Comparison of ENCODE assay signal across 2 cellular contexts in the genomic region with DNA sequence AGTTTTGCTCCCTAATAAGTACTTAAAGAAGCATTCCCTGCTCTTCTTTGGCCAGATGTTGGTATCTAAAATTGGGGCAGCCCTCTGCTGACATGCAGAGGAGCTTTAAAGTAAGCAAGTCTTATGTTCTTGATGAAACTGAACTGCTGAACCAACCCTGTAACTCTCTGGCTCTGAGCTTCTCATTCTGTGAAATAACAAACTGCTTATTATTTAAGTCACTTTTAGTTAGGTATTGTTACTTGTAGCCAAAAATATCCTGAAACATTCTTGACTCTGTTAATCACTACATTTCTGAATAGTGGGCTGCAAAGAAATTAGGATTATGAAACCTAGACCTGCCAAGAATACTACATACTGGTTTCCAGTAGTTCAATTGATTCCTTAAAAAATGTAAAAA.
TF ChIP-seq lines count a peak whose summit lies in the region.

No MANE protein-coding gene starts in this region.

TF ChIP-seq in A549, 52 proteins besides CTCF, POLR2A, EP300 and RAD21:
- no peak for TF ChIP-seq MAZ (IDR thresholded peaks at IDR 0.05; ENCODE audit: borderline replicate concordance, low read depth, low read length)
- no peak for TF ChIP-seq CBX8 (IDR thresholded peaks at IDR 0.05)
- TF ChIP-seq TFCP2L1 (CRISPR knock-in tag; IDR thresholded peaks at IDR 0.05), result no peak
- no peak for TF ChIP-seq KDM1A (IDR thresholded peaks at IDR 0.05; ENCODE audit: low read depth)
- no peak for TF ChIP-seq RNF2 (IDR thresholded peaks at IDR 0.05; ENCODE audit: borderline replicate concordance, low read depth)
- TF ChIP-seq, protein P1, sequence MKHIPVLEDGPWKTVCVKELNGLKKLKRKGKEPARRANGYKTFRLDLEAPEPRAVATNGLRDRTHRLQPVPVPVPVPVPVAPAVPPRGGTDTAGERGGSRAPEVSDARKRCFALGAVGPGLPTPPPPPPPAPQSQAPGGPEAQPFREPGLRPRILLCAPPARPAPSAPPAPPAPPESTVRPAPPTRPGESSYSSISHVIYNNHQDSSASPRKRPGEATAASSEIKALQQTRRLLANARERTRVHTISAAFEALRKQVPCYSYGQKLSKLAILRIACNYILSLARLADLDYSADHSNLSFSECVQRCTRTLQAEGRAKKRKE (CRISPR knock-in tag; IDR thresholded peaks at IDR 0.05; ENCODE audit: low read depth), result no peak
- no peak for TF ChIP-seq GATA3 (IDR thresholded peaks at IDR 0.05; ENCODE audit: borderline replicate concordance)
- TF ChIP-seq NPAS2 (CRISPR knock-in tag; IDR thresholded peaks at IDR 0.05; ENCODE audit: borderline replicate concordance), result no peak
- TF ChIP-seq EHF (CRISPR knock-in tag; IDR thresholded peaks at IDR 0.05), result no peak
- no peak for TF ChIP-seq ZNF302 (CRISPR knock-in tag; IDR thresholded peaks at IDR 0.05)
- no peak for TF ChIP-seq MYC (IDR thresholded peaks at IDR 0.05; ENCODE audit: borderline replicate concordance, low read length)
- TF ChIP-seq, protein P2, sequence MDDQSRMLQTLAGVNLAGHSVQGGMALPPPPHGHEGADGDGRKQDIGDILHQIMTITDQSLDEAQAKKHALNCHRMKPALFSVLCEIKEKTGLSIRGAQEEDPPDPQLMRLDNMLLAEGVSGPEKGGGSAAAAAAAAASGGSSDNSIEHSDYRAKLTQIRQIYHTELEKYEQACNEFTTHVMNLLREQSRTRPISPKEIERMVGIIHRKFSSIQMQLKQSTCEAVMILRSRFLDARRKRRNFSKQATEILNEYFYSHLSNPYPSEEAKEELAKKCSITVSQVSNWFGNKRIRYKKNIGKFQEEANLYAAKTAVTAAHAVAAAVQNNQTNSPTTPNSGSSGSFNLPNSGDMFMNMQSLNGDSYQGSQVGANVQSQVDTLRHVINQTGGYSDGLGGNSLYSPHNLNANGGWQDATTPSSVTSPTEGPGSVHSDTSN (IDR thresholded peaks at IDR 0.05), result no peak

TF ChIP-seq in GM12878, 131 proteins besides CTCF, POLR2A, EP300 and RAD21:
- TF ChIP-seq NBN (IDR thresholded peaks at IDR 0.05) (no peak), CBX5 (IDR thresholded peaks at IDR 0.05; ENCODE audit: low read depth) (no peak), NFIC (IDR thresholded peaks at IDR 0.05; ENCODE audit: low read depth, low read length) (no peak)
- TF ChIP-seq, protein P3, sequence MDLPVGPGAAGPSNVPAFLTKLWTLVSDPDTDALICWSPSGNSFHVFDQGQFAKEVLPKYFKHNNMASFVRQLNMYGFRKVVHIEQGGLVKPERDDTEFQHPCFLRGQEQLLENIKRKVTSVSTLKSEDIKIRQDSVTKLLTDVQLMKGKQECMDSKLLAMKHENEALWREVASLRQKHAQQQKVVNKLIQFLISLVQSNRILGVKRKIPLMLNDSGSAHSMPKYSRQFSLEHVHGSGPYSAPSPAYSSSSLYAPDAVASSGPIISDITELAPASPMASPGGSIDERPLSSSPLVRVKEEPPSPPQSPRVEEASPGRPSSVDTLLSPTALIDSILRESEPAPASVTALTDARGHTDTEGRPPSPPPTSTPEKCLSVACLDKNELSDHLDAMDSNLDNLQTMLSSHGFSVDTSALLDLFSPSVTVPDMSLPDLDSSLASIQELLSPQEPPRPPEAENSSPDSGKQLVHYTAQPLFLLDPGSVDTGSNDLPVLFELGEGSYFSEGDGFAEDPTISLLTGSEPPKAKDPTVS (IDR thresholded peaks at IDR 0.05; ENCODE audit: low read depth, low read length), result no peak
